In the genomic region with DNA sequence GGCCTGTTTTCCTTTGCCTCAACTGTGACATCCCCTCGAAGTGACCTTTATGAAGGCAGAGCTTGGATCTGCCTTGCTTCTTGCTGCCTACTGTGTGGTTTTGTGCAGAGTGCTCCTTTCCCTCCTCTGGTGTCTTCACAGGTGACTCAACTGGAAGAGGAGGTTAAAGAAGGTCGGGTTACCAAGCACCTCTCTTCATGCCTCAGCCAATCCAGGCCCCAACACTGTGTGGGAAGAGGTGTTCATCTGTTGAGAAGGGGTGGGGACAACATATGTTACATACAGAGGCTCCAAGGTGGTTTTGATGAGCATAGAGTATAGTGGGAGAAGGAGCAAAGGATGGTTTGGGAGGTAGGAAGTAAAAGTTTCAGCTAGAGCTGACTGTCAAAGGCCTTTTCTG, we compare ENCODE assay signal across 20 cellular contexts.
DNase-seq lines count a peak whose midpoint lies in the region; ATAC-seq, FAIRE-seq and TF ChIP-seq lines count a peak whose summit lies in the region.
"Had no signal": no experiment of that assay in that cellular context is flagged by ENCODE, and none has a peak within 500 bp of the region (broad histone marks: within the 10 kb centered on the region; RNA-seq: fewer than 3 reads in every experiment).

No MANE protein-coding gene starts in this region.

- H3K4me1 ChIP-seq in DND-41 (ENCODE audit: insufficient read depth, low read length) = no peaks in the 10 kb centered on the region
- H3K4me1 ChIP-seq in H1 (replicated peaks in 1 of 4; ENCODE audit: control insufficient read depth in 3 of 4, insufficient read depth in 4 of 4, low read length in 3 of 4) = peaks cover 0 to 9% (median 1%) of the 10 kb centered on the region in 4 experiments; a peak in 3 of 7 replicates
- H3K4me1 ChIP-seq in mesenchymal stem cell (ENCODE audit: control insufficient read depth, insufficient read depth, low read depth, low read length) = peaks cover 2% of the 10 kb centered on the region

- H2BK12ac ChIP-seq in H1 (ENCODE audit: low read depth, low read length) = no peak overlapping the region
- H2BK12ac ChIP-seq in mesenchymal stem cell (ENCODE audit: low read length in 2 of 2) = no peak overlapping the region

- H3K27ac ChIP-seq in DND-41 (ENCODE audit: low read length) = no peak overlapping the region
- no peak overlapping the region for H3K27ac ChIP-seq in H1 (ENCODE audit: low read depth, low read length)
- no peak overlapping the region for H3K27ac ChIP-seq in mesenchymal stem cell (ENCODE audit: low read length, poor library complexity, severe bottlenecking)
- H3K27ac ChIP-seq: SK-N-MC had no signal

- H2BK15ac ChIP-seq in H1 (ENCODE audit: low read length) = no peak overlapping the region
- H2BK15ac ChIP-seq in mesenchymal stem cell (ENCODE audit: low read depth, poor library complexity, severe bottlenecking) = no peak overlapping the region

- no peaks in the 10 kb centered on the region for H3K9me3 ChIP-seq in DND-41 (ENCODE audit: insufficient read depth, low read length, severe bottlenecking)
- H3K9me3 ChIP-seq in H1 (ENCODE audit: insufficient read depth in 2 of 2, low read depth in 1 of 2, low read length in 1 of 2) = no peaks in the 10 kb centered on the region
- H3K9me3 ChIP-seq in mesenchymal stem cell (ENCODE audit: control insufficient read depth, low read length) = no peaks in the 10 kb centered on the region

- no peak for TF ChIP-seq POLR2A in H1 (IDR thresholded peaks at IDR 0.05; ENCODE audit: control extremely low read depth in 1 of 2, low read depth in 2 of 2, low read length in 2 of 2)

- H2AK5ac ChIP-seq in H1 (ENCODE audit: low read depth, low read length) = peak overlapping the region; percentile 56; the same call in 1 of the 2 replicates
- no peak overlapping the region for H2AK5ac ChIP-seq in mesenchymal stem cell (ENCODE audit: low read length, severe bottlenecking)

- TF ChIP-seq CTCF in DND-41 (IDR thresholded peaks at IDR 0.05; ENCODE audit: borderline replicate concordance, extremely low read depth, low read length, poor library complexity, severe bottlenecking) (no peak), H1 (IDR thresholded peaks at IDR 0.05; ENCODE audit: control extremely low read depth in 1 of 3, insufficient read depth in 1 of 3, low read depth in 1 of 3, low read length in 3 of 3) (no peak)

- H3K36me3 ChIP-seq in DND-41 (ENCODE audit: insufficient read depth, low read length) (no peaks in the 10 kb centered on the region), H1 (ENCODE audit: control insufficient read depth in 2 of 4, insufficient read depth in 4 of 4, low read length in 3 of 4) (no peaks in the 10 kb centered on the region), mesenchymal stem cell (ENCODE audit: control insufficient read depth in 1 of 2, insufficient read depth in 2 of 2, low read depth in 1 of 2, low read length in 2 of 2) (no peaks in the 10 kb centered on the region)

- H3K9ac ChIP-seq in DND-41 (ENCODE audit: low read depth, low read length) (no peak overlapping the region), H1 (replicated peaks in 1 of 4; ENCODE audit: extremely low read depth in 1 of 4, low read depth in 3 of 4, low read length in 3 of 4) (no peak overlapping the region), mesenchymal stem cell (ENCODE audit: low read length) (no peak overlapping the region)

- 20% methylated on average over 2 of the region's 2 CpGs; no CpG with 5 or more reads in 1 of the 2 experiments for WGBS in H1 (ENCODE audit: extremely low coverage in 1 of 2, insufficient coverage in 1 of 2, insufficient read length in 1 of 2, insufficient replicate concordance in 2 of 2, low coverage in 1 of 2, low lambda C conversion rate in 2 of 2, missing lambda C conversion rate in 1 of 2), 2 experiments
- WGBS in mesenchymal stem cell = 29% methylated on average over 2 of the region's 2 CpGs

- H2AFZ ChIP-seq in DND-41 (ENCODE audit: low read depth, low read length) (no peak overlapping the region), H1 (ENCODE audit: low read length) (no peak overlapping the region), mesenchymal stem cell (ENCODE audit: low read depth, low read length) (no peak overlapping the region)

- no peak overlapping the region for H3K56ac ChIP-seq in H1 (replicated peaks; ENCODE audit: insufficient read length, low read depth, low read length)

- H3K18ac ChIP-seq in H1 (ENCODE audit: extremely low read depth, low read length) (no peak overlapping the region), mesenchymal stem cell (ENCODE audit: low read depth in 1 of 2, low read length in 2 of 2) (no peak overlapping the region)

- no peaks in the 10 kb centered on the region; the same call in 1 of the 2 replicates for H3K23me2 ChIP-seq in H1 (ENCODE audit: low read depth, low read length)

- TF ChIP-seq EP300 in H1 (IDR thresholded peaks at IDR 0.05; ENCODE audit: borderline replicate concordance in 1 of 2, low read depth in 2 of 2, low read length in 2 of 2) = no peak

- peak; percentile 21; the same call in 1 of the 3 replicates for ATAC-seq in DND-41 (ENCODE audit: insufficient read depth, low read depth)
- ATAC-seq in HG02973 (IDR thresholded peaks at IDR 0.05; ENCODE audit: unreplicated experiment) = no peak
- ATAC-seq: PC-3 had no signal

- FAIRE-seq in H1 (lab: Jason Lieb, UNC) = no peak
- FAIRE-seq: D721Med, GM19239, H54 had no signal

- H4K20me1 ChIP-seq in DND-41 (ENCODE audit: insufficient read depth, low read length) (peaks cover 36% of the 10 kb centered on the region; the same call in 1 of the 2 replicates), H1 (replicated peaks in 1 of 2; ENCODE audit: control insufficient read depth in 1 of 2, insufficient read depth in 2 of 2, low read length in 2 of 2) (no peaks in the 10 kb centered on the region)

- H3K4me3 ChIP-seq in DND-41 (ENCODE audit: low read depth in 1 of 2, low read length in 2 of 2) (no peak overlapping the region), H1 (ENCODE audit: extremely low read depth in 1 of 4, insufficient read depth in 2 of 4, low read depth in 3 of 4, low read length in 4 of 4) (no peak overlapping the region), mesenchymal stem cell (ENCODE audit: insufficient read depth in 1 of 2, low read depth in 1 of 2, low read length in 2 of 2) (no peak overlapping the region)
- H3K4me3 ChIP-seq: SK-N-MC had no signal

- no peak overlapping the region for H2BK120ac ChIP-seq in H1 (replicated peaks; ENCODE audit: low read depth, low read length)
- no peak overlapping the region for H2BK120ac ChIP-seq in mesenchymal stem cell (ENCODE audit: low read depth, low read length)

- no peak overlapping the region for H2BK20ac ChIP-seq in H1 (ENCODE audit: low read length)

- no peak overlapping the region for H4K5ac ChIP-seq in H1 (ENCODE audit: insufficient read length, low read depth, low read length)

- H2BK5ac ChIP-seq in H1 (ENCODE audit: low read depth, low read length) (no peak overlapping the region), mesenchymal stem cell (ENCODE audit: low read depth, low read length, poor library complexity, severe bottlenecking) (no peak overlapping the region)

- H3K79me1 ChIP-seq in H1 (ENCODE audit: low read depth, low read length) = no peaks in the 10 kb centered on the region
- peaks cover 27% of the 10 kb centered on the region for H3K79me1 ChIP-seq in mesenchymal stem cell (replicated peaks; ENCODE audit: low read length, poor library complexity, severe bottlenecking)

- no peak for TF ChIP-seq RAD21 in H1 (IDR thresholded peaks at IDR 0.05 in 1 of 2, conservative IDR thresholded peaks at IDR 0.05 in 1 of 2; ENCODE audit: low read depth in 2 of 2, low read length in 2 of 2)

- H3K14ac ChIP-seq in H1 (ENCODE audit: insufficient read length) (no peak overlapping the region), mesenchymal stem cell (ENCODE audit: low read length in 2 of 2) (no peak overlapping the region)

- CTCF ChIA-PET in H1 (lab: Charles Lee; ENCODE audit: partially characterized antibody) = interaction anchor here (0.7 kb wide), 1 partner anchor 15 kb away, joined by 3 read pairs; no protein-coding TSS in a partner anchor

- H3K23ac ChIP-seq in H1 (ENCODE audit: insufficient read length) (no peak overlapping the region), mesenchymal stem cell (ENCODE audit: low read length in 2 of 2) (no peak overlapping the region)

- peaks cover 53% of the 10 kb centered on the region for H3K79me2 ChIP-seq in DND-41 (ENCODE audit: insufficient read depth, low read length)
- no peaks in the 10 kb centered on the region for H3K79me2 ChIP-seq in H1 (ENCODE audit: control insufficient read depth in 1 of 2, insufficient read depth in 2 of 2, low read length in 2 of 2)

- POLR2A ChIA-PET in H1 (lab: Charles Lee; ENCODE audit: partially characterized antibody) = interaction anchor here (0.6 kb wide), 1 partner anchor 8 kb away, joined by 3 read pairs; no protein-coding TSS in a partner anchor

- H3K27me3 ChIP-seq in DND-41 (ENCODE audit: insufficient read depth, low read length, poor library complexity) (no peaks in the 10 kb centered on the region), H1 (replicated peaks in 1 of 4; ENCODE audit: control insufficient read depth in 3 of 4, extremely low read depth in 1 of 4, insufficient read depth in 3 of 4, low read length in 3 of 4) (no peaks in the 10 kb centered on the region), mesenchymal stem cell (ENCODE audit: control insufficient read depth in 1 of 2, insufficient read depth in 1 of 2, low read length in 2 of 2) (no peaks in the 10 kb centered on the region)

- H4K8ac ChIP-seq in H1 (ENCODE audit: extremely low read depth, insufficient read depth, low read length) = no peak overlapping the region
- H4K8ac ChIP-seq in mesenchymal stem cell (ENCODE audit: low read length) = no peak overlapping the region

- peak overlapping the region; percentile 36 for H3K4ac ChIP-seq in H1 (replicated peaks; ENCODE audit: insufficient read length, low read depth, low read length)
- H3K4ac ChIP-seq in mesenchymal stem cell (ENCODE audit: low read depth in 1 of 2, low read length in 2 of 2) = no peak overlapping the region

- no peak overlapping the region for H3K4me2 ChIP-seq in DND-41 (ENCODE audit: insufficient read depth, low read length)
- no peak overlapping the region for H3K4me2 ChIP-seq in H1 (ENCODE audit: insufficient read depth in 1 of 2, low read depth in 2 of 2, low read length in 2 of 2)
- no peak overlapping the region for H3K4me2 ChIP-seq in mesenchymal stem cell (ENCODE audit: low read length, poor library complexity, severe bottlenecking)

- H4K91ac ChIP-seq in H1 (replicated peaks; ENCODE audit: insufficient read length, low read length) (no peak overlapping the region), mesenchymal stem cell (ENCODE audit: low read length) (no peak overlapping the region)

- DNase-seq in NCI-H2171 treated with DMSO at 0.1 percent for 48 hours (lab: John Stamatoyannopoulos, UW) (peak; percentile 36), NCI-H2171 (lab: John Stamatoyannopoulos, UW) (no peak), DND-41 (no peak), NCI-H69 (lab: John Stamatoyannopoulos, UW) (peak; percentile 59), H1 (ENCODE audit: low read depth in 1 of 2, low spot score in 2 of 2) (no peak), MV-4-11 (lab: John Stamatoyannopoulos, UW) (no peak), mesenchymal stem cell (no peak)
- DNase-seq: AML-193, DMS79 treated with DMSO at 0.1 percent for 48 hours, NCI-H1694, NCI-H2081, NCI-H748 treated with DMSO at 0.1 percent for 48 hours, PC-3, RPMI8226, SHP77 treated with DMSO at 0.1 percent for 48 hours had no signal

TF ChIP-seq in H1, 55 proteins besides CTCF, POLR2A, EP300 and RAD21 (continues in another document):
- TF ChIP-seq PHF8 (conservative IDR thresholded peaks at IDR 0.05; ENCODE audit: low read depth, low read length) = no peak

Comparison
In these comparisons a context has a peak if more than half of its experiments do, and no peak if none do; other contexts are left out.
1. DNase-seq: peak in NCI-H2171 treated with DMSO at 0.1 percent for 48 hours (single experiment) and NCI-H69 (single experiment); none in NCI-H2171 (single experiment), DND-41 (single experiment), H1 (0 of 2), MV-4-11 (single experiment) and mesenchymal stem cell (single experiment).